28 cellular contexts compared by ENCODE assay signal in the genomic region with DNA sequence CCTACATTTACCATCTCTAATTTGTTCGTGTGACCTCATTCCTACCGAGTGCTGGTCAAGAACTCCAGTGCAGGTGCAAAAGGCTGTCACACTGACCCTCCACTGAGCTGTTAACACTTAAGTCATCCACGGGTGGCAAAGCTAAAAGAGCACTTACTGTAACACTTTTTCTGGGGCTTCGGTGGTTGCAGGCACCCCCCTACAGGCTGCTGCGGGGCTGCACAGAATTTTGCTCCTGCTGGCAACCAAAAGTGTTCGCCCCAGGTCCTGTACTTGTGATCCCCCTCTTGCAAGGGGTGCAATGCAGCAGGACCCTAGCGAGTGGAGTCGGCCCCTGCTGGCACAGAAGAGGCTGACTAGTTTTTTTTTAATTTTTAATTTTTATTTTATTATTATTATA.
"Had no signal": no experiment of that assay in that cellular context is flagged by ENCODE, and none has a peak within 500 bp of the region (broad histone marks: within the 10 kb centered on the region; RNA-seq: fewer than 3 reads in every experiment).

No MANE protein-coding gene starts in this region.

- H3K27me3 ChIP-seq: body of pancreas, breast epithelium, MG63, SJSA1 had no signal

- H3K36me3 Mint-ChIP-seq: activated naive CD4-positive, alpha-beta T cell treated with anti-CD3 and anti-CD28 coated beads, Interleukin-2, amount 50 U/mL, for 24 hours; activated naive CD8-positive, alpha-beta T cell treated with anti-CD3 and anti-CD28 coated beads, Interleukin-2, amount 10 ng/mL, durations not matched to agents 7 days and 5 days had no signal

- H3K36me3 ChIP-seq: breast epithelium, MG63, SJSA1 had no signal

- DNase-seq: activated CD4-positive, alpha-beta T cell treated with anti-CD3 and anti-CD28 coated beads for 36 hours; activated CD4-positive, alpha-beta T cell treated with anti-CD3 and anti-CD28 coated beads, Interleukin-2, amount 10 ng/mL, durations not matched to agents 7 days and 5 days; activated CD4-positive, alpha-beta T cell treated with anti-CD3 and anti-CD28 coated beads, Interleukin-2, amount 50 U/mL, for 48 hours; activated CD8-positive, alpha-beta T cell treated with anti-CD3 and anti-CD28 coated beads, Interleukin-2, amount 10 ng/mL, durations not matched to agents 7 days and 5 days; activated gamma-delta T cell; activated naive CD4-positive, alpha-beta T cell treated with Interleukin-2 at 50 U/mL for 16 hours; activated naive CD8-positive, alpha-beta T cell treated with anti-CD3 and anti-CD28 coated beads, Interleukin-2, amount 10 ng/mL, durations not matched to agents 7 days and 5 days; activated T-cell treated with anti-CD3 and anti-CD28 coated beads, Interleukin-2, amount 50 U/mL, for 24 hours; body of pancreas; Kasumi-1; MG63; NCI-H1092; NCI-H1436 treated with DMSO at 0.1 percent for 48 hours; NCI-H1694 treated with DMSO at 0.1 percent for 48 hours; NCI-H2029; NCI-H510A; NCI-H526; NCI-H748 treated with DMSO at 0.1 percent for 48 hours; SHP77; SK-N-SH had no signal

- H3K4me3 ChIP-seq: body of pancreas, breast epithelium, MG63, SJSA1 had no signal

- H3K9ac ChIP-seq: SK-N-SH had no signal

- H3K27me3 Mint-ChIP-seq: activated CD4-positive, alpha-beta T cell treated with anti-CD3 and anti-CD28 coated beads for 36 hours; activated CD4-positive, alpha-beta T cell treated with anti-CD3 and anti-CD28 coated beads, Interleukin-2, amount 10 ng/mL, durations not matched to agents 7 days and 5 days; activated naive CD4-positive, alpha-beta T cell treated with anti-CD3 and anti-CD28 coated beads, Interleukin-2, amount 50 U/mL, for 24 hours; activated naive CD8-positive, alpha-beta T cell treated with anti-CD3 and anti-CD28 coated beads, Interleukin-2, amount 10 ng/mL, durations not matched to agents 7 days and 5 days; activated T-cell treated with anti-CD3 and anti-CD28 coated beads, Interleukin-2, amount 50 U/mL, for 24 hours had no signal

- H3K27ac ChIP-seq: body of pancreas, breast epithelium, SJSA1 had no signal

- H3K4me1 ChIP-seq: body of pancreas, breast epithelium, SJSA1 had no signal

- H3K9me3 ChIP-seq: body of pancreas, MG63, SJSA1 had no signal

- H3K27ac Mint-ChIP-seq: activated CD4-positive, alpha-beta T cell treated with anti-CD3 and anti-CD28 coated beads for 36 hours; activated CD4-positive, alpha-beta T cell treated with anti-CD3 and anti-CD28 coated beads, Interleukin-2, amount 10 ng/mL, durations not matched to agents 7 days and 5 days; activated CD8-positive, alpha-beta T cell treated with anti-CD3 and anti-CD28 coated beads, Interleukin-2, amount 10 ng/mL, durations not matched to agents 7 days and 5 days; activated naive CD4-positive, alpha-beta T cell treated with anti-CD3 and anti-CD28 coated beads, Interleukin-2, amount 50 U/mL, for 24 hours; activated naive CD8-positive, alpha-beta T cell treated with anti-CD3 and anti-CD28 coated beads, Interleukin-2, amount 10 ng/mL, durations not matched to agents 7 days and 5 days; activated T-cell treated with anti-CD3 and anti-CD28 coated beads, Interleukin-2, amount 50 U/mL, for 24 hours; activated T-helper 2 cell treated with anti-CD3 and anti-CD28 coated beads, Interferon-gamma antibody, Interleukin-2, Interleukin-4, amounts not matched to agents 10 μg/mL and 5 μg/mL and 100 μg/mL, durations not matched to agents 14 hours and 24 hours and 36 hours; T-helper 1 cell treated with Interleukin-12 subunit alpha and Interleukin-12 subunit beta and Interleukin-4 antibody, amounts not matched to agents 30 μg/mL and 1 μg/mL, for 36 hours; T-helper 2 cell treated with Interferon-gamma antibody and Interleukin-4, amounts not matched to agents 5 μg/mL and 100 μg/mL, for 36 hours had no signal

- H3K4me3 Mint-ChIP-seq: activated CD4-positive, alpha-beta T cell treated with anti-CD3 and anti-CD28 coated beads for 36 hours; activated CD4-positive, alpha-beta T cell treated with anti-CD3 and anti-CD28 coated beads, Interleukin-2, amount 10 ng/mL, durations not matched to agents 7 days and 5 days; activated CD8-positive, alpha-beta T cell treated with anti-CD3 and anti-CD28 coated beads, Interleukin-2, amount 10 ng/mL, durations not matched to agents 7 days and 5 days; activated naive CD4-positive, alpha-beta T cell treated with anti-CD3 and anti-CD28 coated beads, Interleukin-2, amount 50 U/mL, for 24 hours; activated naive CD8-positive, alpha-beta T cell treated with anti-CD3 and anti-CD28 coated beads, Interleukin-2, amount 10 ng/mL, durations not matched to agents 7 days and 5 days; activated T-cell treated with anti-CD3 and anti-CD28 coated beads, Interleukin-2, amount 50 U/mL, for 24 hours; T-helper 1 cell treated with Interleukin-12 subunit alpha and Interleukin-12 subunit beta and Interleukin-4 antibody, amounts not matched to agents 30 μg/mL and 1 μg/mL, for 36 hours; T-helper 2 cell treated with Interferon-gamma antibody and Interleukin-4, amounts not matched to agents 5 μg/mL and 100 μg/mL, for 36 hours had no signal

- ATAC-seq: activated CD4-positive, alpha-beta T cell treated with anti-CD3 and anti-CD28 coated beads for 36 hours; activated CD4-positive, CD25-positive, alpha-beta regulatory T cell treated with anti-CD3 and anti-CD28 coated beads, Interleukin-2, amount 50 U/mL, for 24 hours; activated CD8-positive, alpha-beta T cell treated with anti-CD3 and anti-CD28 coated beads, Interleukin-2, amount 10 ng/mL, durations not matched to agents 7 days and 5 days; body of pancreas; Panc1 had no signal

- H3K4me1 Mint-ChIP-seq: activated CD4-positive, alpha-beta T cell treated with anti-CD3 and anti-CD28 coated beads for 36 hours; activated CD4-positive, alpha-beta T cell treated with anti-CD3 and anti-CD28 coated beads, Interleukin-2, amount 10 ng/mL, durations not matched to agents 7 days and 5 days; activated naive CD4-positive, alpha-beta T cell treated with anti-CD3 and anti-CD28 coated beads, Interleukin-2, amount 50 U/mL, for 24 hours; activated naive CD8-positive, alpha-beta T cell treated with anti-CD3 and anti-CD28 coated beads, Interleukin-2, amount 10 ng/mL, durations not matched to agents 7 days and 5 days had no signal
